1 cellular context compared by ENCODE assay signal in the genomic region with DNA sequence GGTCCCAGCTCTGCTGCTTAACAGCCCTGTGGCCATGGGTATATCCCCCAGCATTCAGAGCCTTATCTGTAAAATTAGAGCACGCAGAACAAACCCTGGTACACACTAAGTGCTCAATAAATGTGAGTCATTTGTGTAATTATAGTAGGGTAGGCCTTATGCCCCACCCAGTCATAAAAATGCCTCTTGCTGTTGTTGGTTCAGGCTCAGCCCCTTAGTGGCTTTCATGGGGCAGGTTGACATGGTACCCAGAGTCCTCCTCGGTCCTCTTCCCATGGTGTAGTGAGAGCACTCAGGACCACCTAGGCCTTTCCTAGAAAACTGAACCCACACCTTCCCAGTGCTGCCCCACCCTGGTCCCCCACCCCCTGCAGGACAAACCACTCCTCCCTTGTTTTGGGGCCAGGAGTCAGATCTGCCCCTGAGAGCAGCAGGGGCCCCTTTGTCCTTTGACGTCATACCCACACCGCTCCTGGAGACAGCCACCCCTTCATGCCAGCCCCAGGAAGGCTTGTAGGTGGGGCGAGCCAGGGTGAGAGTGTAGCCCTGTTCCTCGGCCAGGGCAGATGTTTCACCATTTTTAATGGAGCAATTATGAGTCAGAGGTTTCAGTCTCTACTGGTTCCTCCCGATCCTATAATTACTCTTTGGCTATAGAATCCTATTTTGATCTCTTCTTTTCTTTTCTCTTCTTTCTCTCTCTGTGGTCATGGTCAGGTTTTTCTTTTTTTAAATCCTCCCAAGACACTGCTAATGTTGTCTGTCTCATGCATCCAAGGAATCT.
TF ChIP-seq lines count a peak whose summit lies in the region.

No MANE protein-coding gene starts in this region.

TF ChIP-seq in K562, 482 proteins besides CTCF, POLR2A, EP300 and RAD21 (continued from another document):
- TF ChIP-seq, protein P1, sequence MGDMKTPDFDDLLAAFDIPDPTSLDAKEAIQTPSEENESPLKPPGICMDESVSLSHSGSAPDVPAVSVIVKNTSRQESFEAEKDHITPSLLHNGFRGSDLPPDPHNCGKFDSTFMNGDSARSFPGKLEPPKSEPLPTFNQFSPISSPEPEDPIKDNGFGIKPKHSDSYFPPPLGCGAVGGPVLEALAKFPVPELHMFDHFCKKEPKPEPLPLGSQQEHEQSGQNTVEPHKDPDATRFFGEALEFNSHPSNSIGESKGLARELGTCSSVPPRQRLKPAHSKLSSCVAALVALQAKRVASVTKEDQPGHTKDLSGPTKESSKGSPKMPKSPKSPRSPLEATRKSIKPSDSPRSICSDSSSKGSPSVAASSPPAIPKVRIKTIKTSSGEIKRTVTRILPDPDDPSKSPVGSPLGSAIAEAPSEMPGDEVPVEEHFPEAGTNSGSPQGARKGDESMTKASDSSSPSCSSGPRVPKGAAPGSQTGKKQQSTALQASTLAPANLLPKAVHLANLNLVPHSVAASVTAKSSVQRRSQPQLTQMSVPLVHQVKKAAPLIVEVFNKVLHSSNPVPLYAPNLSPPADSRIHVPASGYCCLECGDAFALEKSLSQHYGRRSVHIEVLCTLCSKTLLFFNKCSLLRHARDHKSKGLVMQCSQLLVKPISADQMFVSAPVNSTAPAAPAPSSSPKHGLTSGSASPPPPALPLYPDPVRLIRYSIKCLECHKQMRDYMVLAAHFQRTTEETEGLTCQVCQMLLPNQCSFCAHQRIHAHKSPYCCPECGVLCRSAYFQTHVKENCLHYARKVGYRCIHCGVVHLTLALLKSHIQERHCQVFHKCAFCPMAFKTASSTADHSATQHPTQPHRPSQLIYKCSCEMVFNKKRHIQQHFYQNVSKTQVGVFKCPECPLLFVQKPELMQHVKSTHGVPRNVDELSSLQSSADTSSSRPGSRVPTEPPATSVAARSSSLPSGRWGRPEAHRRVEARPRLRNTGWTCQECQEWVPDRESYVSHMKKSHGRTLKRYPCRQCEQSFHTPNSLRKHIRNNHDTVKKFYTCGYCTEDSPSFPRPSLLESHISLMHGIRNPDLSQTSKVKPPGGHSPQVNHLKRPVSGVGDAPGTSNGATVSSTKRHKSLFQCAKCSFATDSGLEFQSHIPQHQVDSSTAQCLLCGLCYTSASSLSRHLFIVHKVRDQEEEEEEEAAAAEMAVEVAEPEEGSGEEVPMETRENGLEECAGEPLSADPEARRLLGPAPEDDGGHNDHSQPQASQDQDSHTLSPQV (IDR thresholded peaks at IDR 0.05): peak; percentile 66
- no peak for TF ChIP-seq STAT5A (IDR thresholded peaks at IDR 0.05; ENCODE audit: borderline replicate concordance, low read length)
- TF ChIP-seq ZKSCAN1 (IDR thresholded peaks at IDR 0.05; ENCODE audit: low read depth, low read length): no peak
- TF ChIP-seq U2AF1 (optimal IDR thresholded peaks at IDR 0.05; ENCODE audit: low read depth, low read length): no peak
- TF ChIP-seq, protein P2, sequence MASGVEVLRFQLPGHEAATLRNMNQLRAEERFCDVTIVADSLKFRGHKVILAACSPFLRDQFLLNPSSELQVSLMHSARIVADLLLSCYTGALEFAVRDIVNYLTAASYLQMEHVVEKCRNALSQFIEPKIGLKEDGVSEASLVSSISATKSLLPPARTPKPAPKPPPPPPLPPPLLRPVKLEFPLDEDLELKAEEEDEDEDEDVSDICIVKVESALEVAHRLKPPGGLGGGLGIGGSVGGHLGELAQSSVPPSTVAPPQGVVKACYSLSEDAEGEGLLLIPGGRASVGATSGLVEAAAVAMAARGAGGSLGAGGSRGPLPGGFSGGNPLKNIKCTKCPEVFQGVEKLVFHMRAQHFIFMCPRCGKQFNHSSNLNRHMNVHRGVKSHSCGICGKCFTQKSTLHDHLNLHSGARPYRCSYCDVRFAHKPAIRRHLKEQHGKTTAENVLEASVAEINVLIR (CRISPR knock-in tag; IDR thresholded peaks at IDR 0.05): peak; percentile 54; the same call in 1 of the 2 replicates
- TF ChIP-seq MBD2 (IDR thresholded peaks at IDR 0.05; ENCODE audit: borderline replicate concordance, low read depth): peak; percentile 5; the same call in 1 of the 2 replicates
- TF ChIP-seq, protein P3, sequence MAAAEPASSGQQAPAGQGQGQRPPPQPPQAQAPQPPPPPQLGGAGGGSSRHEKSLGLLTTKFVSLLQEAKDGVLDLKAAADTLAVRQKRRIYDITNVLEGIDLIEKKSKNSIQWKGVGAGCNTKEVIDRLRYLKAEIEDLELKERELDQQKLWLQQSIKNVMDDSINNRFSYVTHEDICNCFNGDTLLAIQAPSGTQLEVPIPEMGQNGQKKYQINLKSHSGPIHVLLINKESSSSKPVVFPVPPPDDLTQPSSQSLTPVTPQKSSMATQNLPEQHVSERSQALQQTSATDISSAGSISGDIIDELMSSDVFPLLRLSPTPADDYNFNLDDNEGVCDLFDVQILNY (CRISPR knock-in tag; IDR thresholded peaks at IDR 0.05): no peak
- no peak for TF ChIP-seq ZZZ3 (IDR thresholded peaks at IDR 0.05)
- TF ChIP-seq ZKSCAN8 (CRISPR knock-in tag; IDR thresholded peaks at IDR 0.05): peak; percentile 99
- no peak for TF ChIP-seq NR2C1 (IDR thresholded peaks at IDR 0.05)
- peak; percentile 48; the same call in 1 of the 2 replicates for TF ChIP-seq NR2C1 (tag; IDR thresholded peaks at IDR 0.05)
- no peak for TF ChIP-seq NEUROD1 (IDR thresholded peaks at IDR 0.05; ENCODE audit: borderline replicate concordance, low read depth, low read length, partially characterized antibody)
- no peak for TF ChIP-seq ZNF184 (CRISPR knock-in tag; IDR thresholded peaks at IDR 0.05)
- TF ChIP-seq, protein P4, sequence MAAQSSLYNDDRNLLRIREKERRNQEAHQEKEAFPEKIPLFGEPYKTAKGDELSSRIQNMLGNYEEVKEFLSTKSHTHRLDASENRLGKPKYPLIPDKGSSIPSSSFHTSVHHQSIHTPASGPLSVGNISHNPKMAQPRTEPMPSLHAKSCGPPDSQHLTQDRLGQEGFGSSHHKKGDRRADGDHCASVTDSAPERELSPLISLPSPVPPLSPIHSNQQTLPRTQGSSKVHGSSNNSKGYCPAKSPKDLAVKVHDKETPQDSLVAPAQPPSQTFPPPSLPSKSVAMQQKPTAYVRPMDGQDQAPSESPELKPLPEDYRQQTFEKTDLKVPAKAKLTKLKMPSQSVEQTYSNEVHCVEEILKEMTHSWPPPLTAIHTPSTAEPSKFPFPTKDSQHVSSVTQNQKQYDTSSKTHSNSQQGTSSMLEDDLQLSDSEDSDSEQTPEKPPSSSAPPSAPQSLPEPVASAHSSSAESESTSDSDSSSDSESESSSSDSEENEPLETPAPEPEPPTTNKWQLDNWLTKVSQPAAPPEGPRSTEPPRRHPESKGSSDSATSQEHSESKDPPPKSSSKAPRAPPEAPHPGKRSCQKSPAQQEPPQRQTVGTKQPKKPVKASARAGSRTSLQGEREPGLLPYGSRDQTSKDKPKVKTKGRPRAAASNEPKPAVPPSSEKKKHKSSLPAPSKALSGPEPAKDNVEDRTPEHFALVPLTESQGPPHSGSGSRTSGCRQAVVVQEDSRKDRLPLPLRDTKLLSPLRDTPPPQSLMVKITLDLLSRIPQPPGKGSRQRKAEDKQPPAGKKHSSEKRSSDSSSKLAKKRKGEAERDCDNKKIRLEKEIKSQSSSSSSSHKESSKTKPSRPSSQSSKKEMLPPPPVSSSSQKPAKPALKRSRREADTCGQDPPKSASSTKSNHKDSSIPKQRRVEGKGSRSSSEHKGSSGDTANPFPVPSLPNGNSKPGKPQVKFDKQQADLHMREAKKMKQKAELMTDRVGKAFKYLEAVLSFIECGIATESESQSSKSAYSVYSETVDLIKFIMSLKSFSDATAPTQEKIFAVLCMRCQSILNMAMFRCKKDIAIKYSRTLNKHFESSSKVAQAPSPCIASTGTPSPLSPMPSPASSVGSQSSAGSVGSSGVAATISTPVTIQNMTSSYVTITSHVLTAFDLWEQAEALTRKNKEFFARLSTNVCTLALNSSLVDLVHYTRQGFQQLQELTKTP (IDR thresholded peaks at IDR 0.05; ENCODE audit: low read depth in 1 of 2, partially characterized antibody in 2 of 2): no peak
- peak; percentile 74 for TF ChIP-seq CREM (IDR thresholded peaks at IDR 0.05; ENCODE audit: low read depth)
- TF ChIP-seq CBX8 (IDR thresholded peaks at IDR 0.05; ENCODE audit: borderline replicate concordance, extremely low read depth, low read depth, low read length, poor library complexity, severe bottlenecking): no peak
- TF ChIP-seq ZEB2 (IDR thresholded peaks at IDR 0.05): no peak
- no peak for TF ChIP-seq FUS (optimal IDR thresholded peaks at IDR 0.05; ENCODE audit: low read depth, low read length)
- TF ChIP-seq, protein P5, sequence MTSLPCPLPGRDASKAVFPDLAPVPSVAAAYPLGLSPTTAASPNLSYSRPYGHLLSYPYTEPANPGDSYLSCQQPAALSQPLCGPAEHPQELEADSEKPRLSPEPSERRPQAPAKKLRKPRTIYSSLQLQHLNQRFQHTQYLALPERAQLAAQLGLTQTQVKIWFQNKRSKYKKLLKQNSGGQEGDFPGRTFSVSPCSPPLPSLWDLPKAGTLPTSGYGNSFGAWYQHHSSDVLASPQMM (CRISPR knock-in tag; IDR thresholded peaks at IDR 0.05): no peak
- no peak for TF ChIP-seq MYC (IDR thresholded peaks at IDR 0.05; ENCODE audit: low read depth, low read length)
- TF ChIP-seq MYC (CRISPR knock-in tag; IDR thresholded peaks at IDR 0.05; ENCODE audit: borderline replicate concordance, low read depth): no peak; the same call in 1 of the 2 replicates
- TF ChIP-seq NBN (IDR thresholded peaks at IDR 0.05; ENCODE audit: low read depth): no peak
- TF ChIP-seq ZNF584 (CRISPR knock-in tag; IDR thresholded peaks at IDR 0.05; ENCODE audit: low read depth): peak; percentile 94
- no peak for TF ChIP-seq RBM15 (IDR thresholded peaks at IDR 0.05; ENCODE audit: insufficient read depth, low read length)
- TF ChIP-seq SRSF3 (IDR thresholded peaks at IDR 0.05; ENCODE audit: insufficient read depth, low read length): no peak
- no peak for TF ChIP-seq HDAC8 (tag; IDR thresholded peaks at IDR 0.05)
- no peak for TF ChIP-seq ERF (CRISPR knock-in tag; IDR thresholded peaks at IDR 0.05)
- TF ChIP-seq ZBED1 (IDR thresholded peaks at IDR 0.05): no peak
- TF ChIP-seq DMBX1 (CRISPR knock-in tag; IDR thresholded peaks at IDR 0.05; ENCODE audit: borderline replicate concordance): peak; percentile 91; the same call in 1 of the 2 replicates
